In genomic region chr10:43994539-43994938, GRCh38 we compare ENCODE assay signal across 8 cellular contexts.
"Had no signal": no experiment of that assay in that cellular context is flagged by ENCODE, and none has a peak within 500 bp of the region (broad histone marks: within the 10 kb centered on the region; RNA-seq: fewer than 3 reads in every experiment).

No MANE protein-coding gene starts in this region.

- H3K4me3 ChIP-seq: GM23338, HAP-1 had no signal

- DNase-seq: H7, Karpas-422, KBM-7 had no signal

- H3K4me1 ChIP-seq: HAP-1 had no signal

- H3K4me3 Mint-ChIP-seq: GM23338 had no signal

- H3K9me3 ChIP-seq: HAP-1 had no signal

- FAIRE-seq: HTR-8/SVneo had no signal

- H3K9ac ChIP-seq: KMS-11 had no signal

- H3K4me2 ChIP-seq: GM23338, KMS-11 had no signal

- H3K4me1 Mint-ChIP-seq: GM23338 had no signal

- H3K36me3 ChIP-seq: HAP-1 had no signal

- ATAC-seq: GM23338, HCT116 had no signal

- H3K27ac Mint-ChIP-seq: GM23338 had no signal

- H3K27ac ChIP-seq: KMS-11 had no signal

- H2AFZ ChIP-seq: GM23338 had no signal
